ENCODE assay signal across 1 cellular context in genomic region chr16:65226077-65226476, GRCh38.
TF ChIP-seq lines count a peak whose summit lies in the region.

No MANE protein-coding gene starts in this region.

TF ChIP-seq in WTC11, 78 proteins besides CTCF, POLR2A, EP300 and RAD21 (continued from another document):
- TF ChIP-seq ZNF425 (CRISPR knock-in tag; conservative IDR thresholded peaks at IDR 0.05) (peak; percentile 84), ZNF396 (CRISPR knock-in tag; IDR thresholded peaks at IDR 0.05; ENCODE audit: borderline replicate concordance) (no peak), EMX1 (CRISPR knock-in tag; IDR thresholded peaks at IDR 0.05) (peak; percentile 87; the same call in 1 of the 2 replicates), TCF7 (CRISPR knock-in tag; IDR thresholded peaks at IDR 0.05; ENCODE audit: low read depth) (no peak), TEAD1 (CRISPR knock-in tag; IDR thresholded peaks at IDR 0.05) (0 out of 2 replicates have a peak, but pooled peaks have one; percentile 38)
